Comparison of ENCODE assay signal across 8 cellular contexts in the genomic region with DNA sequence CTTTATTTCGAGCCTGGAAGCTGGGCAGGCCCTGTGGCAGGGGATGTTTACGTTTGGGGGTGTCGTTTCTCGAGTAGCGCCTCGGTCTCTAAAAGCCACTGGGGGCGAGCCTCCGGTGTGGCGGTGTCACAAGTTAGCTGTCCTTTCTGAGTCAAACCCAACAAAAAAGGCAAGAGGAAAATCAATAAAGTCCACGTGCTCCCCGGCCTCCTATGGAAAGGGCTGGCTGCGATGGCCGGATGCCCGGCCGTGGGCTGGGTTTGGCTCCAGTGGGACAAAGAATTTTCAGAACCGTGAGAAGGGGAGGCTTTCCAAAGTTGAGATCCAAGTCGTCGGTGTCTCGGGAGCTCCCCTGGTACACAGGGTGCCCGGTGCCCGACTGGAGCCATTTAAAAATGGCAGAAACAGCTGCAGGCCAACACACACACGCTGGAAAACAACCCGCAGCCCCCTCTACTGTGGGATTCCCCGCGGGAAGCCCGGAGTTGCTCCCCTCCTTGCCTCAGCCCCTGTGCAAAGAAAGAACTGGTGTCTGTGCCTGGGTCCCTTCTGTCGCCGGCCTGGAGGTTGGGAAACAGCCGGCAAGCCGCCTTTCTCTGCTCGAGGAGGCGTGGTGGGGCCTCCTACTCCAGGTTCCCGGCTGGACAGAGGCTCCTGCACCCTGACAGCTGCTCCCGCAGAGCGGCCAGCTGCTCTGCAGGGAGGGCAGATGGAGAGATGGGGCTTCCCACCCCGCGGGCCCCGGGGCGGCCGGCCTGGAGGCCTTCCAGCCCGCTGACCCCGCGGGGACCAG. TPM values are rescaled to one million over a fixed set of nuclear protein-coding genes. Genes with fewer than 3 reads are reported as not detected.
DNase-seq lines count a peak whose midpoint lies in the region; ATAC-seq, FAIRE-seq and TF ChIP-seq lines count a peak whose summit lies in the region.

No MANE protein-coding gene starts in this region.

- no peaks in the 10 kb centered on the region for H3K36me3 ChIP-seq in GM12878 (ENCODE audit: control insufficient read depth in 2 of 2, insufficient read depth in 2 of 2, low read length in 1 of 2)
- H3K36me3 ChIP-seq in trophoblast cell (ENCODE audit: control insufficient read depth in 1 of 2, insufficient read depth in 2 of 2, low read length in 2 of 2): no peaks in the 10 kb centered on the region

- CTCF ChIA-PET in GM12878 (lab: Yijun Ruan, JAX): interaction anchor here (0.5 to 1.7 kb wide), 4 partner anchors 27 to 129 kb away, joined by 3 to 4 read pairs (median 4); no protein-coding TSS in a partner anchor

- H3K4me3 ChIP-seq in GM12878 (peak overlapping the region; percentile 65; the same call in 1 of the 2 replicates), right cardiac atrium (ENCODE audit: low read length) (peak overlapping the region; percentile 90), trophoblast cell (ENCODE audit: low read depth, low read length) (peak overlapping the region; percentile 89)

- BruUV-seq in GM12878 (replicated peaks; lab: Mats Ljungman, UMichigan): no TSS peak

- no peak for TF ChIP-seq RAD21 in GM12878 (IDR thresholded peaks at IDR 0.05; ENCODE audit: insufficient read depth, low read depth, low read length)

- H2AFZ ChIP-seq in GM12878 (ENCODE audit: control insufficient read depth, low read depth, low read length) (peak overlapping the region; percentile 29; the same call in 1 of the 2 replicates), trophoblast cell (ENCODE audit: insufficient read depth, low read length, poor library complexity) (peak overlapping the region; percentile 66)

- H3K4ac ChIP-seq in trophoblast cell (ENCODE audit: low read depth, low read length): peak overlapping the region; percentile 67

- H3K18ac ChIP-seq in trophoblast cell (ENCODE audit: low read length): peak overlapping the region; percentile 61

- in situ Hi-C loops in GM12878 (cut with MboI): no loop called here

- no peak for TF ChIP-seq EP300 in GM12878 (IDR thresholded peaks at IDR 0.05; ENCODE audit: borderline replicate concordance in 1 of 2, control insufficient read depth in 1 of 2, low read depth in 2 of 2, low read length in 2 of 2)

- SMC1A ChIA-PET in GM12878 (lab: Charles Lee; ENCODE audit: uncharacterized antibody, unreplicated experiment): interaction anchor here (1.5 kb wide), 1 partner anchor 32 kb away, joined by 6 read pairs; no protein-coding TSS in a partner anchor

- H2BK12ac ChIP-seq in trophoblast cell (ENCODE audit: low read length): no peak overlapping the region

- no peak overlapping the region for H2AK5ac ChIP-seq in trophoblast cell (ENCODE audit: low read length)

- no peak overlapping the region for H3K23ac ChIP-seq in trophoblast cell (ENCODE audit: low read length)

- intact Hi-C loops in GM12878 (cut with micrococcal nuclease; ENCODE audit: unreplicated experiment) (no loop called here), right cardiac atrium (cut with DNase I) (no loop called here)

- H3K79me2 ChIP-seq in GM12878 (ENCODE audit: control insufficient read depth, insufficient read depth, low read length) (no peaks in the 10 kb centered on the region), trophoblast cell (ENCODE audit: control insufficient read depth, insufficient read depth, low read length, poor library complexity) (peaks cover 8% of the 10 kb centered on the region)

- no peak overlapping the region for H2BK5ac ChIP-seq in trophoblast cell (ENCODE audit: low read depth, low read length, poor library complexity)

- no peak for TF ChIP-seq POLR2A in GM12878 (IDR thresholded peaks at IDR 0.05; ENCODE audit: low read depth, low read length)

- peak overlapping the region; percentile 69 for H4K8ac ChIP-seq in trophoblast cell (ENCODE audit: low read depth, low read length)

- H3K27ac ChIP-seq in GM12878 (ENCODE audit: control insufficient read depth, insufficient read depth) (0 out of 2 replicates have a peak overlapping the region, but pooled peaks have one; percentile 1), right cardiac atrium (ENCODE audit: low read length) (peak overlapping the region; percentile 86), trophoblast cell (ENCODE audit: low read depth, low read length) (no peak overlapping the region)

- no peak overlapping the region for H4K12ac ChIP-seq in trophoblast cell (ENCODE audit: low read depth, low read length)

- no peak overlapping the region for H2BK120ac ChIP-seq in trophoblast cell (ENCODE audit: insufficient read depth, low read length, poor library complexity)

- POLR2A ChIA-PET in GM12878 (lab: Charles Lee): interaction anchor here (0.6 to 2.6 kb wide), 2 partner anchors 32 to 51 kb away, joined by 5 to 9 read pairs; no protein-coding TSS in a partner anchor

- peak; percentile 28 for ATAC-seq in GM12878
- peak; percentile 79 to 81 for ATAC-seq in right cardiac atrium
- no peak for ATAC-seq in GM18868 (IDR thresholded peaks at IDR 0.05; ENCODE audit: unreplicated experiment)
- ATAC-seq in GM21367 (IDR thresholded peaks at IDR 0.05; ENCODE audit: unreplicated experiment): no peak

- H4K20me1 ChIP-seq in GM12878 (ENCODE audit: control insufficient read depth, insufficient read depth): no peaks in the 10 kb centered on the region; the same call in 1 of the 2 replicates

- RAD21 ChIA-PET in GM12878 (lab: Charles Lee; ENCODE audit: unreplicated experiment): interaction anchor here (0.6 to 2.1 kb wide), 3 partner anchors 31 to 105 kb away, joined by 3 to 8 read pairs (median 7); partner anchors contain the start of gene CFAP251

- no peak overlapping the region for H4K91ac ChIP-seq in trophoblast cell (ENCODE audit: low read depth, low read length)

- H3K9ac ChIP-seq in GM12878 (ENCODE audit: control insufficient read depth, insufficient read depth, low read length) (peak overlapping the region; percentile 39), trophoblast cell (ENCODE audit: low read length) (no peak overlapping the region)

- WGBS in GM12878 (ENCODE audit: insufficient coverage, insufficient replicate concordance, low lambda C conversion rate, missing lambda C conversion rate): 8% methylated on average over 43 of the region's 43 CpGs
- WGBS in right cardiac atrium: 6% methylated on average over 43 of the region's 43 CpGs
- WGBS in trophoblast cell (ENCODE audit: extremely low coverage, insufficient coverage, insufficient read length): no CpG with 5 or more reads among the region's 43 CpGs

- FAIRE-seq in GM18507 (lab: Jason Lieb, UNC): peak; percentile 15
- FAIRE-seq in GM12878 (lab: Jason Lieb, UNC): no peak

- H3K9me3 ChIP-seq in GM12878 (replicated peaks; ENCODE audit: control insufficient read depth, insufficient read depth, low read length) (peaks cover 2% of the 10 kb centered on the region), right cardiac atrium (ENCODE audit: control insufficient read depth, low read length) (no peaks in the 10 kb centered on the region), trophoblast cell (ENCODE audit: insufficient read depth, low read depth, low read length) (peaks cover 2% of the 10 kb centered on the region)

- no peak for TF ChIP-seq CTCF in GM12878 (IDR thresholded peaks at IDR 0.05 in 2 of 3, conservative IDR thresholded peaks at IDR 0.05 in 1 of 3; ENCODE audit: control insufficient read depth in 2 of 3, extremely low read depth in 1 of 3, insufficient read depth in 1 of 3, low read depth in 3 of 3, low read length in 3 of 3)

- H3K14ac ChIP-seq in trophoblast cell (ENCODE audit: low read length): peak overlapping the region; percentile 44

- H3K79me1 ChIP-seq in trophoblast cell (ENCODE audit: low read length): peaks cover 9% of the 10 kb centered on the region

- peak overlapping the region; percentile 64 for H3K4me2 ChIP-seq in GM12878 (ENCODE audit: control insufficient read depth, insufficient read depth)
- peak overlapping the region; percentile 99 for H3K4me2 ChIP-seq in trophoblast cell (ENCODE audit: low read length)

- peaks cover 4 to 17% of the 10 kb centered on the region in 2 experiments for H3K27me3 ChIP-seq in GM12878 (replicated peaks in 1 of 2; ENCODE audit: control insufficient read depth in 2 of 2, insufficient read depth in 2 of 2, low read length in 1 of 2)
- no peaks in the 10 kb centered on the region for H3K27me3 ChIP-seq in right cardiac atrium (ENCODE audit: control insufficient read depth, insufficient read depth)
- H3K27me3 ChIP-seq in trophoblast cell (ENCODE audit: insufficient read depth, low read length): peaks cover 6% of the 10 kb centered on the region

- DNase-seq in AG20443 (ENCODE audit: low spot score): peak; percentile 90
- DNase-seq in GM18507 (ENCODE audit: extremely low spot score, insufficient read length, low read depth): no peak
- DNase-seq in NCI-H524 (lab: John Stamatoyannopoulos, UW): peak; percentile 87 to 92
- no peak for DNase-seq in GM12878 (ENCODE audit: low read depth, low spot score)
- peak; percentile 78 to 91 (median 90) for DNase-seq in right cardiac atrium
- no peak for DNase-seq in trophoblast cell

- H3K4me1 ChIP-seq in GM12878 (ENCODE audit: control insufficient read depth, insufficient read depth, low read length) (peaks cover 24% of the 10 kb centered on the region), right cardiac atrium (ENCODE audit: control insufficient read depth, insufficient read depth, low read length) (peaks cover 9% of the 10 kb centered on the region), trophoblast cell (ENCODE audit: control insufficient read depth in 1 of 2, insufficient read depth in 2 of 2, low read length in 2 of 2) (peaks cover 7 to 8% of the 10 kb centered on the region in 2 experiments)

RNA-seq across cellular contexts. Expression of gene BCL7A, which starts 1.9 kb away (rescaled TPM):
- total RNA-seq in GM12878 (2013; cell fraction: nucleolus; rRNA removed): 11.6 and 13.4 TPM in 2 replicates
- total RNA-seq in GM12878 (2014; rRNA removed) (12.4 and 14.1 TPM in 2 replicates), GM12878 (2014; rRNA removed; fragmentation: Illumina TruSeq; extraction: Trizol) (8.8 and 9.6 TPM in 2 replicates), GM12878 (2021) (13.8 and 17.2 TPM in 2 replicates), right cardiac atrium (10 to 100 TPM in 3 of 4 donors, 1 to 10 TPM in 1; 9.5 to 13.2 (median 11.8) TPM)
- 2.3 TPM for polyA plus RNA-seq in GM12878 (2011; ENCODE audit: low read depth)
- polyA plus RNA-seq in GM12878 (2011; rRNA removed) (1.3 TPM in 2 replicates), GM12878 (2014; fragmentation: Illumina TruSeq; extraction: Trizol) (9.4 and 11.8 TPM in 2 replicates), GM12878 (2014; fragmentation: Nextera tagmentation; extraction: Ambion mirVana) (under 1 TPM; 0.37 to 0.69 TPM), GM12878 (2014; rRNA removed) (13.7 and 14.6 TPM in 2 replicates), GM12878 (2016; fragmentation: Nextera tagmentation; extraction: Ambion mirVana) (10 to 100 TPM; 11.6 to 11.9 TPM), right cardiac atrium (6.7 TPM)
- polyA plus RNA-seq in GM12878 (2011; cell fraction: cytosol; rRNA removed): 1.9 and 2.0 TPM in 2 replicates
- 2.1 and 2.7 TPM in 2 replicates for polyA plus RNA-seq in GM12878 (2011; cell fraction: nucleus; rRNA removed)
- 5.7 and 6.4 TPM in 2 replicates for polyA plus RNA-seq in GM12878 (2012)
- 0.59 and 1.3 TPM in 2 replicates for polyA minus RNA-seq in GM12878 (2011; rRNA and poly(A)+ RNA removed)
- 0.40 and 1.1 TPM in 2 replicates for polyA minus RNA-seq in GM12878 (2011; cell fraction: cytosol; rRNA and poly(A)+ RNA removed)
- 0.60 and 0.67 TPM in 2 replicates for polyA minus RNA-seq in GM12878 (2011; cell fraction: nucleus; rRNA and poly(A)+ RNA removed)
- 5.1 and 5.2 TPM in 2 replicates for polyA plus RNA-seq in trophoblast cell (2013)

RNA-seq across cellular contexts. Expression of gene MLXIP, which starts 55.0 kb away (rescaled TPM):
- total RNA-seq in GM12878 (2013; cell fraction: nucleolus; rRNA removed): 28.2 and 30.8 TPM in 2 replicates
- 5.4 and 7.9 TPM in 2 replicates for total RNA-seq in GM12878 (2014; rRNA removed)
- 8.9 and 9.7 TPM in 2 replicates for total RNA-seq in GM12878 (2014; rRNA removed; fragmentation: Illumina TruSeq; extraction: Trizol)
- total RNA-seq in GM12878 (2021): 23.7 and 24.9 TPM in 2 replicates
- 3.2 TPM for polyA plus RNA-seq in GM12878 (2011; ENCODE audit: low read depth)
- polyA plus RNA-seq in GM12878 (2011; rRNA removed): 1.0 and 1.9 TPM in 2 replicates
- 1.7 and 2.1 TPM in 2 replicates for polyA plus RNA-seq in GM12878 (2011; cell fraction: cytosol; rRNA removed)
- polyA plus RNA-seq in GM12878 (2011; cell fraction: nucleus; rRNA removed): 9.5 and 15.5 TPM in 2 replicates
- 6.3 and 7.2 TPM in 2 replicates for polyA plus RNA-seq in GM12878 (2012)
- polyA plus RNA-seq in GM12878 (2014; fragmentation: Illumina TruSeq; extraction: Trizol): 7.5 and 12.1 TPM in 2 replicates
- polyA plus RNA-seq in GM12878 (2014; fragmentation: Nextera tagmentation; extraction: Ambion mirVana): 1 to 10 TPM; 1.1 to 1.2 TPM
- polyA plus RNA-seq in GM12878 (2014; rRNA removed): 12.5 and 15.1 TPM in 2 replicates
- 1 to 10 TPM; 4.7 to 6.2 TPM for polyA plus RNA-seq in GM12878 (2016; fragmentation: Nextera tagmentation; extraction: Ambion mirVana)
- 3.4 and 4.9 TPM in 2 replicates for polyA minus RNA-seq in GM12878 (2011; rRNA and poly(A)+ RNA removed)
- polyA minus RNA-seq in GM12878 (2011; cell fraction: cytosol; rRNA and poly(A)+ RNA removed): 4.1 and 5.2 TPM in 2 replicates
- 7.6 and 8.1 TPM in 2 replicates for polyA minus RNA-seq in GM12878 (2011; cell fraction: nucleus; rRNA and poly(A)+ RNA removed)
- total RNA-seq in right cardiac atrium: 10 to 100 TPM; 28.8 to 36.0 (median 33.9) TPM
- polyA plus RNA-seq in right cardiac atrium: 26.4 TPM
- polyA plus RNA-seq in trophoblast cell (2013): 28.9 and 29.4 TPM in 2 replicates

Comparison
In these comparisons a context has a peak if more than half of its experiments do, and no peak if none do; other contexts are left out.
1. DNase-seq: peak in AG20443 (single experiment), NCI-H524 (2 of 2) and right cardiac atrium (3 of 3); none in GM18507 (single experiment), GM12878 (single experiment) and trophoblast cell (0 of 2).
2. ATAC-seq: peak in GM12878 (single experiment) and right cardiac atrium (2 of 2); none in GM18868 (single experiment) and GM21367 (single experiment).
3. Peak in every context shown above with its lines, with median percentiles within 50 percentile points of each other: H3K4me3 ChIP-seq.